In genomic region chr1:150067184-150068182, GRCh38 we compare ENCODE assay signal across 8 cellular contexts. TPM values are rescaled to one million over a fixed set of nuclear protein-coding genes. Genes with fewer than 3 reads are reported as not detected.
DNase-seq lines count a peak whose midpoint lies in the region; TF ChIP-seq lines count a peak whose summit lies in the region.

TSS of gene VPS45 (plus strand) at chr1:150067776. CDS start at chr1:150067858, 82 bp downstream.

- H3K4me3 Mint-ChIP-seq in activated naive CD8-positive, alpha-beta T cell = peak within 1 kb of the TSS; percentile 94

- TF ChIP-seq CTCF in HFF-Myc (IDR thresholded peaks at IDR 0.05; ENCODE audit: low read depth, low read length, missing control alignments) (peak; percentile 22), ovary (IDR thresholded peaks at IDR 0.05) (peak; percentile 30 to 58 (median 30)), thyroid gland (IDR thresholded peaks at IDR 0.05) (peak in 3 of 6 experiments; percentile 15 to 48 (median 24))

- no peaks in the 10 kb centered on the region for H3K36me3 Mint-ChIP-seq in activated naive CD8-positive, alpha-beta T cell

- DNase-seq in GM03348 (ENCODE audit: low spot score) (peak; percentile 93), HFF-Myc (ENCODE audit: extremely low read depth, low read depth) (peak; percentile 71), NCI-H1092 (lab: John Stamatoyannopoulos, UW) (peak; percentile 94), SKM-1 treated with dmso at 0.1 percent for 144 hours (lab: John Stamatoyannopoulos, UW; ENCODE audit: unreplicated experiment) (peak; percentile 69), head of caudate nucleus (peak; percentile 84 to 97 (median 94)), ovary (peak; percentile 87 to 91 (median 88)), thyroid gland (peak; percentile 90 to 93)

- WGBS in ovary, 3 donors = 0% methylated on average over 45 to 47 of the region's 47 CpGs
- 0% methylated on average over 32 to 38 of the region's 47 CpGs for WGBS in thyroid gland, 2 donors

- TF ChIP-seq POLR2A in ovary (IDR thresholded peaks at IDR 0.05) (peak; percentile 20), thyroid gland (IDR thresholded peaks at IDR 0.05) (peak in 1 of 2 donors; percentile 72)

- H3K27me3 Mint-ChIP-seq in activated naive CD8-positive, alpha-beta T cell = no peaks in the 10 kb centered on the region

- H3K27ac Mint-ChIP-seq in activated naive CD8-positive, alpha-beta T cell = peak within 1 kb of the TSS; percentile 95

- H3K27me3 ChIP-seq in ovary = no peaks in the 10 kb centered on the region
- H3K27me3 ChIP-seq in thyroid gland = no peaks in the 10 kb centered on the region

- no peaks in the 10 kb centered on the region for H3K9me3 Mint-ChIP-seq in activated naive CD8-positive, alpha-beta T cell (ENCODE audit: low read depth)

- H3K36me3 ChIP-seq in ovary = no peaks in the 10 kb centered on the region
- no peaks in the 10 kb centered on the region for H3K36me3 ChIP-seq in thyroid gland

- intact Hi-C loops in head of caudate nucleus (cut with DNase I) = loop anchor here (10.0 kb wide), 1 partner anchor 117 kb away; no protein-coding TSS in a partner anchor
- intact Hi-C loops in ovary (cut with DNase I) = loop anchor here in 2 of 4 donors (2.0 to 10.0 kb wide), 3 partner anchors 59 to 173 kb away; partner anchors contain the start of gene BOLA1 (in 1 of the 2)
- intact Hi-C loops in thyroid gland (cut with DNase I) = no loop called here

- no peaks in the 10 kb centered on the region for H3K9me3 ChIP-seq in ovary
- no peaks in the 10 kb centered on the region for H3K9me3 ChIP-seq in thyroid gland

- peaks cover 42% of the 10 kb centered on the region for H3K4me1 Mint-ChIP-seq in activated naive CD8-positive, alpha-beta T cell (ENCODE audit: low read depth)

- peaks cover 3% of the 10 kb centered on the region for H3K4me1 ChIP-seq in ovary (ENCODE audit: insufficient read depth)
- peaks cover 8 to 9% of the 10 kb centered on the region in 2 donors for H3K4me1 ChIP-seq in thyroid gland

- peak within 1 kb of the TSS; percentile 73 for H3K4me3 ChIP-seq in HFF-Myc (replicated peaks; ENCODE audit: low read depth, low read length)
- peak within 1 kb of the TSS; percentile 64 for H3K4me3 ChIP-seq in ovary
- H3K4me3 ChIP-seq in thyroid gland (replicated peaks in 1 of 3) = peak within 1 kb of the TSS; percentile 57 to 78 (median 58)

- H3K27ac ChIP-seq in ovary (peak within 1 kb of the TSS; percentile 89 to 97), thyroid gland (peak within 1 kb of the TSS; percentile 93 to 95 (median 94))

- TF ChIP-seq EP300 in ovary (IDR thresholded peaks at IDR 0.05) = peak; percentile 47

RNA-seq across cellular contexts. Expression of gene VPS45, which starts in this region (rescaled TPM):
- 10 to 100 TPM; 19.1 to 39.1 (median 32.7) TPM for total RNA-seq in ovary
- 10 to 100 TPM; 16.8 to 45.8 TPM for polyA plus RNA-seq in ovary
- total RNA-seq in thyroid gland = 10 to 100 TPM; 50.3 to 64.3 (median 57.1) TPM

Comparison
In these comparisons a context has a peak if more than half of its experiments do, and no peak if none do; other contexts are left out.
1. Peak in every context shown above with its lines: DNase-seq, H3K4me3 ChIP-seq and H3K27ac ChIP-seq.